ENCODE assay signal across 17 cellular contexts in the genomic region with DNA sequence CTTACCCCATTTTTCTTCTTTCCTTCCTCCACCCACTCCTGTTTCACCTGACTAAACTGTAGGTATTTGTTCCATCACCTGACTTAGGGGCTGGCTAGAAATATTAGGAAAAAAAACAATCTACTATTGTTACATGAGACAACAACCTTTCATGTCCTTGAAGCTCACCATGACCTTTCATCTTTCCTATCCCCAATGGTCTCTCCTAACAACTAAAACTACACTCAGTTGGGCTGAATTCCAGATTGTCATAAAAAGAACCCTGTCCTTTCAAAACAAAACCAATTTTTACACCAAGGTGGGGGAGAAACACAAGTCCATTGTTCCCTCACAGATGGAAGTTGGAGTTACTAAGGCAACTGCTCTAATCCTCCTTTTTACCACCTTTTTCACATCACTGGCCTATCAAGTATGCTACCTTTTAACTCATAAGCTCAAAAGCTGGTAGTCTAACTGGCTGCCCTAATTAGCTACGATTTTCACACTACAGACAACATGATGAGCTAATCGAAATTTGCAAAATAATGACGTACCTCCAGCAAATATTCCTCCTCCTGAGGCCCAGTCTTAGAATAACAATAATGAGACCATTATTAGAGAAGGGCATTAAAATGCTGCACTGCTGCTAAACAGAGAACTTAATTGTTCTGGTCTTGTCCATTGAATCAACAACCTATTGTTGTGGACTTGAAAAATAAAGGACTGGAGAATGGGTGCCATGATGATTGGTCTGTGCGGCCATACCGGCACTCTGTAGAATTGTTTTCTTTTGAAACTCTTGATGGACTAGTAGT. TPM values are rescaled to one million over a fixed set of nuclear protein-coding genes. Genes with fewer than 3 reads are reported as not detected.
DNase-seq lines count a peak whose midpoint lies in the region; ATAC-seq lines count a peak whose summit lies in the region.
"Had no signal": no experiment of that assay in that cellular context is flagged by ENCODE, and none has a peak within 500 bp of the region (broad histone marks: within the 10 kb centered on the region; RNA-seq: fewer than 3 reads in every experiment).

No MANE protein-coding gene starts in this region.

- peaks cover 9% of the 10 kb centered on the region for H3K4me1 ChIP-seq in endocrine pancreas (ENCODE audit: control insufficient read depth, insufficient read depth, low read length)
- H3K4me1 ChIP-seq: BLaER1 had no signal

- peak overlapping the region; percentile 21 for H3K27ac ChIP-seq in temporal lobe (ENCODE audit: low read depth, low read length)
- H3K27ac ChIP-seq: BLaER1, ovary, PC-9, WERI-Rb-1 had no signal

- H3K27me3 ChIP-seq in endocrine pancreas (ENCODE audit: control insufficient read depth, insufficient read depth, low read length) = no peaks in the 10 kb centered on the region
- H3K27me3 ChIP-seq: BLaER1, ovary, testis had no signal

- H3K9ac ChIP-seq in endocrine pancreas (ENCODE audit: control insufficient read depth, insufficient read depth, low read length) = no peak overlapping the region
- H3K9ac ChIP-seq: BLaER1 had no signal

- H3K36me3 ChIP-seq in endocrine pancreas (ENCODE audit: control insufficient read depth, insufficient read depth, low read length) = no peaks in the 10 kb centered on the region
- H3K36me3 ChIP-seq: BLaER1, ovary, WERI-Rb-1 had no signal

- ATAC-seq in HG02840 (IDR thresholded peaks at IDR 0.05; ENCODE audit: low FRiP score, unreplicated experiment) = no peak

- peak overlapping the region; percentile 79 for H3K4me3 ChIP-seq in endocrine pancreas (ENCODE audit: control insufficient read depth, insufficient read depth, low read length)
- H3K4me3 ChIP-seq: BLaER1, ovary, PC-9, testis had no signal

- peak; percentile 80 for DNase-seq in NCI-H1048 (lab: John Stamatoyannopoulos, UW)
- peak; percentile 83 for DNase-seq in medulla oblongata (ENCODE audit: extremely low spot score)
- no peak for DNase-seq in mucosa of gallbladder (ENCODE audit: low spot score)
- DNase-seq in activated T-cell treated with anti-CD3 and anti-CD28 coated beads for 4 hours = no peak
- DNase-seq: activated effector memory CD4-positive, alpha-beta T cell treated with anti-CD3 and anti-CD28 coated beads, Interleukin-2, amount 50 U/mL, for 16 hours; aorta; dermis blood vessel endothelial cell; NCI-H1092; ovary; PC-9; testis; WERI-Rb-1 had no signal

- H3K9me3 ChIP-seq in endocrine pancreas (ENCODE audit: control insufficient read depth, low read length) = no peaks in the 10 kb centered on the region
- H3K9me3 ChIP-seq: BLaER1, ovary, testis had no signal

RNA-seq across cellular contexts. Expression of a gene that starts 46.5 kb away (rescaled TPM):
- total RNA-seq in temporal lobe (23.6 TPM), mucosa of gallbladder (36.1 TPM)
- total RNA-seq: activated CD8-positive, alpha-beta memory T cell treated with anti-CD3 and anti-CD28 coated beads for 36 hours had no signal

Comparison
In these comparisons a context has a peak if more than half of its experiments do, and no peak if none do; other contexts are left out.
1. DNase-seq: peak in NCI-H1048 (single experiment) and medulla oblongata (single experiment); none in mucosa of gallbladder (single experiment) and activated T-cell treated with anti-CD3 and anti-CD28 coated beads for 4 hours (single experiment).